In genomic region chr2:200509608-200510433, GRCh38 we compare ENCODE assay signal across 1 cellular context.
A peak's percentile ranks its signal among the peaks of the same experiment; 100 is the strongest.
TF ChIP-seq lines count a peak whose summit lies in the region.

Gene KCTD18, minus strand, starts transcription at chr2:200510068. Its CDS starts 3,052 bp downstream, at chr2:200507016.

TF ChIP-seq in K562, 482 proteins besides CTCF, POLR2A, EP300 and RAD21 (continued from another document and continues in another):
- TF ChIP-seq ZBTB5 (IDR thresholded peaks at IDR 0.05) (no peak), SRF (CRISPR knock-in tag; IDR thresholded peaks at IDR 0.05) (no peak; a peak in 1 of 4 replicates), PHF20 (IDR thresholded peaks at IDR 0.05; ENCODE audit: partially characterized antibody) (no peak), SP1 (CRISPR knock-in tag; IDR thresholded peaks at IDR 0.05) (peak; percentile 71), NR2C2 (CRISPR knock-in tag; IDR thresholded peaks at IDR 0.05) (no peak), NR2C2 (tag; IDR thresholded peaks at IDR 0.05) (peak; percentile 21; the same call in 1 of the 2 replicates), NONO (IDR thresholded peaks at IDR 0.05; ENCODE audit: low read depth in 2 of 2, low read length in 1 of 2) (0 out of 4 replicates have a peak, but pooled peaks of 1 of the 2 experiments have one; percentile 31), NKRF (IDR thresholded peaks at IDR 0.05; ENCODE audit: borderline replicate concordance) (no peak), CAMTA2 (CRISPR knock-in tag; conservative IDR thresholded peaks at IDR 0.05) (no peak), MIER1 (IDR thresholded peaks at IDR 0.05; ENCODE audit: low read depth) (no peak), ZNF239 (CRISPR knock-in tag; IDR thresholded peaks at IDR 0.05) (no peak), U2AF2 (optimal IDR thresholded peaks at IDR 0.05; ENCODE audit: low read depth, low read length) (no peak), SMARCC2 (IDR thresholded peaks at IDR 0.05; ENCODE audit: low read depth) (no peak), TEAD1 (CRISPR knock-in tag; IDR thresholded peaks at IDR 0.05) (no peak), THRA (IDR thresholded peaks at IDR 0.05) (no peak), SIN3B (IDR thresholded peaks at IDR 0.05; ENCODE audit: low read depth) (0 out of 2 replicates have a peak, but pooled peaks have one; percentile 49), SMAD4 (CRISPR knock-in tag; conservative IDR thresholded peaks at IDR 0.05) (peak; percentile 81), ESRRA (IDR thresholded peaks at IDR 0.05; ENCODE audit: borderline replicate concordance, low read depth) (0 out of 2 replicates have a peak, but pooled peaks have one; percentile 42), ZEB2 (IDR thresholded peaks at IDR 0.05) (0 out of 2 replicates have a peak, but pooled peaks have one; percentile 17), SMARCE1 (IDR thresholded peaks at IDR 0.05) (no peak), E2F4 (CRISPR knock-in tag; IDR thresholded peaks at IDR 0.05; ENCODE audit: low read depth) (no peak), ZBTB12 (CRISPR knock-in tag; IDR thresholded peaks at IDR 0.05) (no peak), HIVEP1 (CRISPR knock-in tag; IDR thresholded peaks at IDR 0.05) (no peak), CEBPG (CRISPR knock-in tag; IDR thresholded peaks at IDR 0.05) (no peak), CEBPG (tag; conservative IDR thresholded peaks at IDR 0.05 in 1 of 2, IDR thresholded peaks at IDR 0.05 in 1 of 2) (no peak), TSHZ1 (CRISPR knock-in tag; IDR thresholded peaks at IDR 0.05) (no peak), HLTF (IDR thresholded peaks at IDR 0.05) (no peak), KHSRP (IDR thresholded peaks at IDR 0.05) (no peak), TGIF2 (CRISPR knock-in tag; IDR thresholded peaks at IDR 0.05) (no peak), ARID2 (IDR thresholded peaks at IDR 0.05) (no peak), HNRNPL (IDR thresholded peaks at IDR 0.05; ENCODE audit: low read depth, low read length) (no peak), ZNF12 (CRISPR knock-in tag; IDR thresholded peaks at IDR 0.05) (no peak), DLX4 (CRISPR knock-in tag; IDR thresholded peaks at IDR 0.05) (no peak), TAL1 (IDR thresholded peaks at IDR 0.05) (no peak), RBM14 (IDR thresholded peaks at IDR 0.05; ENCODE audit: borderline replicate concordance, insufficient read depth, low read depth, low read length) (no peak), ZNF699 (CRISPR knock-in tag; IDR thresholded peaks at IDR 0.05; ENCODE audit: insufficient replicate concordance) (no peak), AFF4 (CRISPR knock-in tag; IDR thresholded peaks at IDR 0.05) (peak; percentile 60; the same call in 1 of the 2 replicates), KLF16 (IDR thresholded peaks at IDR 0.05) (no peak), ARHGAP35 (IDR thresholded peaks at IDR 0.05; ENCODE audit: partially characterized antibody) (no peak), EZH2 (IDR thresholded peaks at IDR 0.05; ENCODE audit: borderline replicate concordance, low read depth, low read length) (no peak), MNT (conservative IDR thresholded peaks at IDR 0.05) (peak in 1 of 2 experiments; percentile 71; a peak in 3 of 4 replicates), PHTF2 (CRISPR knock-in tag; IDR thresholded peaks at IDR 0.05) (no peak), MTF1 (CRISPR knock-in tag; IDR thresholded peaks at IDR 0.05; ENCODE audit: borderline replicate concordance) (no peak), MCM7 (IDR thresholded peaks at IDR 0.05) (no peak), ILF3 (IDR thresholded peaks at IDR 0.05; ENCODE audit: borderline replicate concordance) (no peak), FOXK2 (conservative IDR thresholded peaks at IDR 0.05 in 1 of 2, IDR thresholded peaks at IDR 0.05 in 1 of 2; ENCODE audit: low read depth in 2 of 2) (no peak), COPS2 (conservative IDR thresholded peaks at IDR 0.05) (no peak), ZNF232 (CRISPR knock-in tag; IDR thresholded peaks at IDR 0.05) (no peak), MECOM (CRISPR knock-in tag; IDR thresholded peaks at IDR 0.05) (no peak), ZNF174 (CRISPR knock-in tag; IDR thresholded peaks at IDR 0.05) (no peak), GTF2E2 (tag; IDR thresholded peaks at IDR 0.05) (no peak), TOE1 (IDR thresholded peaks at IDR 0.05; ENCODE audit: borderline replicate concordance) (no peak), TOE1 (CRISPR knock-in tag; IDR thresholded peaks at IDR 0.05; ENCODE audit: borderline replicate concordance, low read depth) (no peak), CCNT2 (IDR thresholded peaks at IDR 0.05; ENCODE audit: borderline replicate concordance, extremely low read depth, insufficient read length, low read depth, low read length) (peak; percentile 92), MCM3 (IDR thresholded peaks at IDR 0.05) (no peak), ZNF143 (CRISPR knock-in tag; IDR thresholded peaks at IDR 0.05) (peak; percentile 34; the same call in 1 of the 2 replicates), SRSF3 (IDR thresholded peaks at IDR 0.05; ENCODE audit: insufficient read depth, low read length) (no peak)
